ENCODE assay signal across 21 cellular contexts in the genomic region with DNA sequence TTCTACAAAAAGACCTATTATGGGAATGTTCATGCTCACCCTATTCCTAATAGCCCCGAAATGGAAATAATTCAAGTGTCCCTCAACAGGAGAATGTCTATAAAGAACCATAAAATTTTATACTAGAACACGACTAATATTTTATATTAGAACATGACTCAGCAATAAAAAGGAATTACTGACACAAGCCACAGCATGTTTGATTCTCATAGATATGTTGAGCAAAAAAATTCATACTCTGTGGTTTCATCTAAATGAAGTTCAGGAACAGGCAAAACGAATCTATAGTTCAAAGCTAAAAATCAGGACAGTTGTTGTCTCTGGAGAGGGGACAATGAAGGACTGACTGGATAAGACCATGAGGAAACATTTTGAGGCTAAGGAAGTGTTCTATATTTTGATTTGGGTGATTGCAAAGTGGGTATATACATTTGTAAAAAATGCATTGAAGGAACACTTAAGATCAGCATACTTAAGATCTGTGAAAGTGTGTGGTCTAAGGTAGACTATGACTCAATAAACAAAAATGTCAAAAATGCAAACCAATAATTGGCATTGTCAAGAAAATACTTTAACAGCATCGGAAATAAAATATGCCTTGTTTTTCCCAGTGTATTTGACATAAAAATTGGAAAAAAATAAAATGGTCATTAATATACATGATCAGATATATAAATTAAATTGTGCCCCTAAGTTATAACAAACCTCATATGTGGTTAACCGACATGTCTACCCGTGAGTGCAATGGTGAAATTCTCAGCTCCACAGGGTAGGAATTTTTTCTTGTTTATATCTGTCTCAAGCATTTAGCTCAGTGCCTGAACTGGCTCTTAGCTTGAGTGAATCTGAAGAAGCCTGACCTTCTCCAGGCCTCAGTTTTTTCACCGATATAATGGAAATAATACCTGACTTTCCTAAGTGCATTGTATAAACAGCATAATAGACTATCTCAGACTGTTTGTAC.
A peak's percentile ranks its signal among the peaks of the same experiment; 100 is the strongest.
DNase-seq lines count a peak whose midpoint lies in the region; ATAC-seq and TF ChIP-seq lines count a peak whose summit lies in the region.
"Had no signal": no experiment of that assay in that cellular context is flagged by ENCODE, and none has a peak within 500 bp of the region (broad histone marks: within the 10 kb centered on the region; RNA-seq: fewer than 3 reads in every experiment).

No MANE protein-coding gene starts in this region.

- DNase-seq in HT-29 (ENCODE audit: low spot score): peak; percentile 19
- peak; percentile 49 for DNase-seq in RWPE1 (ENCODE audit: low spot score)
- no peak for DNase-seq in endodermal cell
- peak; percentile 41 for DNase-seq in retinal pigment epithelial cell (ENCODE audit: low read depth)
- no peak for DNase-seq in tibial artery
- no peak for DNase-seq in activated CD4-positive, alpha-beta T cell treated with anti-CD3 and anti-CD28 coated beads for 1 hour
- no peak for DNase-seq in aorta
- DNase-seq: activated CD4-positive, alpha-beta T cell treated with anti-CD3 and anti-CD28 coated beads, Interleukin-2, amount 50 U/mL, for 48 hours; activated naive CD4-positive, alpha-beta T cell treated with anti-CD3 and anti-CD28 coated beads, Interleukin-2, amount 50 U/mL, for 16 hours; head of caudate nucleus; MM.1S; naive thymus-derived CD4-positive, alpha-beta T cell; NCI-H1694 treated with DMSO at 0.1 percent for 48 hours; NCI-H345; Peyer's patch; posterior cingulate gyrus; stimulated activated CD4-positive, alpha-beta T cell treated with anti-CD3 and anti-CD28 coated beads, Interleukin-4, amount 100 ng/mL, for 4 hours; substantia nigra; T-helper 1 cell had no signal

- H3K9me3 ChIP-seq in endodermal cell (ENCODE audit: control insufficient read depth, low read length) (no peaks in the 10 kb centered on the region), tibial artery (no peaks in the 10 kb centered on the region), aorta (ENCODE audit: control insufficient read depth, low read length) (peaks cover 1% of the 10 kb centered on the region)
- H3K9me3 ChIP-seq: Peyer's patch had no signal

- peaks cover 2% of the 10 kb centered on the region for H3K9me3 Mint-ChIP-seq in endodermal cell

- peak overlapping the region; percentile 31 for H3K27ac Mint-ChIP-seq in endodermal cell
- H3K27ac Mint-ChIP-seq: naive thymus-derived CD4-positive, alpha-beta T cell had no signal

- no peak overlapping the region for H3K4me3 Mint-ChIP-seq in endodermal cell
- H3K4me3 Mint-ChIP-seq: naive thymus-derived CD4-positive, alpha-beta T cell had no signal

- CTCF ChIA-PET in RWPE1 (lab: Yijun Ruan, JAX): no interaction called here

- intact Hi-C loops in tibial artery (cut with DNase I; ENCODE audit: low total_unique reads): no loop called here
- intact Hi-C loops in aorta (cut with DNase I): no loop called here

- H3K27me3 Mint-ChIP-seq in endodermal cell (ENCODE audit: insufficient read depth): no peaks in the 10 kb centered on the region

- TF ChIP-seq CTCF in RWPE1 (conservative IDR thresholded peaks at IDR 0.05; ENCODE audit: low read depth) (no peak), endodermal cell (conservative IDR thresholded peaks at IDR 0.05) (no peak), retinal pigment epithelial cell (conservative IDR thresholded peaks at IDR 0.05; ENCODE audit: low read depth, low read length) (no peak), tibial artery (IDR thresholded peaks at IDR 0.05) (no peak)

- H3K27ac ChIP-seq in RWPE1 (no peak overlapping the region), endodermal cell (ENCODE audit: low read depth, low read length) (no peak overlapping the region), tibial artery (no peak overlapping the region), aorta (ENCODE audit: low read depth in 1 of 2, low read length in 2 of 2) (no peak overlapping the region)
- H3K27ac ChIP-seq: Peyer's patch, skin epidermis had no signal

- POLR2A ChIA-PET in RWPE1 (lab: Yijun Ruan, JAX; ENCODE audit: low non-redundant PET): no interaction called here

- no peaks in the 10 kb centered on the region for H3K27me3 ChIP-seq in endodermal cell (ENCODE audit: control insufficient read depth, insufficient read depth, low read length, poor library complexity, severe bottlenecking)
- H3K27me3 ChIP-seq in tibial artery: no peaks in the 10 kb centered on the region
- H3K27me3 ChIP-seq in aorta (ENCODE audit: control insufficient read depth in 1 of 2, insufficient read depth in 2 of 2, low read length in 1 of 2): no peaks in the 10 kb centered on the region
- H3K27me3 ChIP-seq: Peyer's patch had no signal

- no peak for ATAC-seq in aorta (ENCODE audit: low FRiP score)
- ATAC-seq: naive thymus-derived CD4-positive, alpha-beta T cell had no signal

- H3K4me1 ChIP-seq in endodermal cell (ENCODE audit: control insufficient read depth, insufficient read depth, low read length) (peaks cover 2% of the 10 kb centered on the region), tibial artery (no peaks in the 10 kb centered on the region), aorta (ENCODE audit: control insufficient read depth in 1 of 2, insufficient read depth in 2 of 2, low read length in 2 of 2) (no peaks in the 10 kb centered on the region)
- H3K4me1 ChIP-seq: Peyer's patch had no signal

- H3K36me3 ChIP-seq in endodermal cell (ENCODE audit: control insufficient read depth, insufficient read depth, low read length): no peaks in the 10 kb centered on the region
- no peaks in the 10 kb centered on the region for H3K36me3 ChIP-seq in tibial artery
- no peaks in the 10 kb centered on the region for H3K36me3 ChIP-seq in aorta (ENCODE audit: control insufficient read depth in 1 of 2, insufficient read depth in 2 of 2, low read length in 1 of 2)
- H3K36me3 ChIP-seq: Peyer's patch had no signal

- H3K36me3 Mint-ChIP-seq in endodermal cell (ENCODE audit: low read depth): no peaks in the 10 kb centered on the region
- H3K36me3 Mint-ChIP-seq: naive thymus-derived CD4-positive, alpha-beta T cell had no signal

- no peak overlapping the region for H3K9ac ChIP-seq in endodermal cell (ENCODE audit: extremely low read depth, low read length, poor library complexity, severe bottlenecking)

- H3K4me3 ChIP-seq in endodermal cell (ENCODE audit: low read length) (no peak overlapping the region), retinal pigment epithelial cell (ENCODE audit: low read length) (no peak overlapping the region), tibial artery (no peak overlapping the region), aorta (ENCODE audit: low read length in 2 of 2) (no peak overlapping the region)
- H3K4me3 ChIP-seq: lung, Peyer's patch, skin epidermis had no signal

- H3K4me1 Mint-ChIP-seq in endodermal cell: peaks cover 12% of the 10 kb centered on the region
- H3K4me1 Mint-ChIP-seq: naive thymus-derived CD4-positive, alpha-beta T cell had no signal

- WGBS in endodermal cell (ENCODE audit: insufficient coverage in 1 of 2, insufficient read length in 1 of 2), 2 experiments: 90 to 92% methylated on average over 5 to 7 of the region's 7 CpGs
- WGBS in aorta, 2 donors: 65 to 71% methylated on average over 7 of the region's 7 CpGs

Comparison
In these comparisons a context has a peak if more than half of its experiments do, and no peak if none do; other contexts are left out.
1. DNase-seq: peak in HT-29 (single experiment), RWPE1 (single experiment) and retinal pigment epithelial cell (single experiment); none in endodermal cell (single experiment), tibial artery (0 of 2), activated CD4-positive, alpha-beta T cell treated with anti-CD3 and anti-CD28 coated beads for 1 hour (single experiment) and aorta (0 of 2).